Comparison of ENCODE assay signal across 9 cellular contexts in genomic region chr19:14413765-14414171, GRCh38. TPM values are rescaled to one million over a fixed set of nuclear protein-coding genes. Genes with fewer than 3 reads are reported as not detected.
DNase-seq lines count a peak whose midpoint lies in the region; TF ChIP-seq lines count a peak whose summit lies in the region.
"Had no signal": no experiment of that assay in that cellular context is flagged by ENCODE, and none has a peak within 500 bp of the region (broad histone marks: within the 10 kb centered on the region; RNA-seq: fewer than 3 reads in every experiment).

No MANE protein-coding gene starts in this region.

- TF ChIP-seq CTCF in HFFc6 (IDR thresholded peaks at IDR 0.05) (no peak), nephron (IDR thresholded peaks at IDR 0.05; ENCODE audit: unreplicated experiment in 3 of 3) (no peak)

- H3K9me3 Mint-ChIP-seq in HFFc6 (no peaks in the 10 kb centered on the region), nephron (no peaks in the 10 kb centered on the region)

- DNase-seq in COLO829 (ENCODE audit: low spot score) (peak; percentile 25), HFFc6 (no peak), astrocyte of the hippocampus (ENCODE audit: low read depth, low spot score) (peak; percentile 90), medulla oblongata (ENCODE audit: extremely low spot score) (no peak), KBM-7 (no peak), NCI-H2227 treated with DMSO at 0.1 percent for 48 hours (lab: John Stamatoyannopoulos, UW) (no peak)
- DNase-seq: GDM1, NCI-H526 had no signal

- peaks cover 6% of the 10 kb centered on the region for H3K27me3 Mint-ChIP-seq in HFFc6 (ENCODE audit: insufficient read depth)
- H3K27me3 Mint-ChIP-seq in nephron (ENCODE audit: low read depth) = no peaks in the 10 kb centered on the region

- peak overlapping the region; percentile 71; the same call in 1 of the 2 replicates for H3K27ac Mint-ChIP-seq in HFFc6
- peak overlapping the region; percentile 89 to 98 (median 93) for H3K27ac Mint-ChIP-seq in nephron

- H3K4me1 Mint-ChIP-seq in HFFc6 (ENCODE audit: low read depth) (peaks cover 34% of the 10 kb centered on the region), nephron (peaks cover 34% of the 10 kb centered on the region)

- H3K4me3 Mint-ChIP-seq in HFFc6 (no peak overlapping the region), nephron (peak overlapping the region; percentile 47 to 74 (median 61))

- in situ Hi-C loops in KBM-7 (cut with MboI; ENCODE audit: low pct_unique_long_range_greater_than_20kb, low sequenced_read_pairs) = no loop called here

- peaks cover 36% of the 10 kb centered on the region for H3K36me3 Mint-ChIP-seq in HFFc6 (ENCODE audit: low read depth)
- peaks cover 51% of the 10 kb centered on the region for H3K36me3 Mint-ChIP-seq in nephron (ENCODE audit: low read depth)

RNA-seq across cellular contexts. Expression of gene DDX39A, which starts 5.4 kb away (rescaled TPM):
- total RNA-seq in HFFc6 (2021; fragmentation: NEBNext Ultra II Directional; extraction: Animal tissue kit (Norgen Biotek cat#: 25700)) = 10 to 100 TPM; 52.5 to 82.7 (median 78.0) TPM

RNA-seq across cellular contexts. Expression of gene PKN1, which starts 19.3 kb away (rescaled TPM):
- 100 to 1,000 TPM; 132 to 173 (median 149) TPM for total RNA-seq in HFFc6 (2021; fragmentation: NEBNext Ultra II Directional; extraction: Animal tissue kit (Norgen Biotek cat#: 25700))

RNA-seq across cellular contexts. Expression of gene ADGRE5, which starts 32.5 kb away (rescaled TPM):
- total RNA-seq in HFFc6 (2021; fragmentation: NEBNext Ultra II Directional; extraction: Animal tissue kit (Norgen Biotek cat#: 25700)) = 10 to 100 TPM; 79.7 to 91.9 (median 85.4) TPM

Comparison
In these comparisons a context has a peak if more than half of its experiments do, and no peak if none do; other contexts are left out.
1. DNase-seq: peak in COLO829 (single experiment) and astrocyte of the hippocampus (single experiment); none in HFFc6 (single experiment), medulla oblongata (single experiment), KBM-7 (single experiment) and NCI-H2227 treated with DMSO at 0.1 percent for 48 hours (single experiment).